In the genomic region with DNA sequence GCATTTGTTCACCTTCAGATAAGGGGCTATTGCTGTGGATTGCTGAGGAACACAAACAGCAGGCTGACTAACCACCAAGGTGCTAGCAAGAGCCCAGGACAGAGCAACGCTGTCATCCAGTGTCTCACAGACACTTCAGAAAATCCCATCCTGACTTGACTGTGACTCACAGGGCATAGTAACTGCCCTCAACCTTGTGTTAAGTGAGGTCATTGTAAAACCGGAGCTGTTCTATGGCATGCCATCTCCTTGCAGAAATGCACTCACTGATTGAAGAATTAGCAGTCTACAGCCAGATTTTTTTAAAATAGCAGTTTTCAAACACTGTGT, we compare ENCODE assay signal across 8 cellular contexts. TPM values are rescaled to one million over a fixed set of nuclear protein-coding genes. Genes with fewer than 3 reads are reported as not detected.
DNase-seq lines count a peak whose midpoint lies in the region; ATAC-seq and TF ChIP-seq lines count a peak whose summit lies in the region.

No MANE protein-coding gene starts in this region.

- H3K9me3 ChIP-seq in right cardiac atrium (ENCODE audit: control insufficient read depth, low read length): no peaks in the 10 kb centered on the region

- H3K27ac ChIP-seq in RWPE1: no peak overlapping the region
- H3K27ac ChIP-seq in right cardiac atrium (ENCODE audit: low read length): peak overlapping the region; percentile 50
- no peak overlapping the region for H3K27ac ChIP-seq in coronary artery

- 35% methylated on average over 2 of the region's 2 CpGs for WGBS in right cardiac atrium

- peaks cover 8% of the 10 kb centered on the region for H3K4me1 ChIP-seq in right cardiac atrium (ENCODE audit: control insufficient read depth, insufficient read depth, low read length)

- CTCF ChIA-PET in AG04449 (lab: Yijun Ruan, JAX) (interaction anchor here (1.1 kb wide), 1 partner anchor 62 kb away, joined by 3 read pairs; no protein-coding TSS in a partner anchor), RWPE1 (lab: Yijun Ruan, JAX) (interaction anchor here (0.9 to 1.3 kb wide), 2 partner anchors 9 to 14 kb away, joined by 3 read pairs; no protein-coding TSS in a partner anchor)

- H3K27me3 ChIP-seq in right cardiac atrium (ENCODE audit: control insufficient read depth, insufficient read depth): no peaks in the 10 kb centered on the region

- TF ChIP-seq CTCF in AG04449 (IDR thresholded peaks at IDR 0.05; ENCODE audit: insufficient read depth, low read length, missing control alignments) (no peak), RWPE1 (conservative IDR thresholded peaks at IDR 0.05; ENCODE audit: low read depth) (no peak), coronary artery (IDR thresholded peaks at IDR 0.05) (no peak)

- peak; percentile 66 for ATAC-seq in GM19452 (IDR thresholded peaks at IDR 0.05; ENCODE audit: unreplicated experiment)
- ATAC-seq in right cardiac atrium: peak; percentile 51 to 88
- ATAC-seq in GM21447 (IDR thresholded peaks at IDR 0.05; ENCODE audit: unreplicated experiment): no peak

- intact Hi-C loops in right cardiac atrium (cut with DNase I): no loop called here

- H3K4me3 ChIP-seq in AG04449 (ENCODE audit: low read depth, low read length) (no peak overlapping the region), right cardiac atrium (ENCODE audit: low read length) (no peak overlapping the region), coronary artery (no peak overlapping the region)

- peak; percentile 67 for DNase-seq in AG04449 (ENCODE audit: low read depth, low spot score)
- DNase-seq in RWPE1 (ENCODE audit: low spot score): peak; percentile 37
- DNase-seq in right cardiac atrium: no peak
- no peak for DNase-seq in stimulated activated naive CD4-positive, alpha-beta T cell treated with Interleukin-2 at 50 U/mL for 16 hours (lab: John Stamatoyannopoulos, UW)
- DNase-seq in pons (ENCODE audit: low spot score): no peak
- DNase-seq in coronary artery (ENCODE audit: low spot score): no peak

- POLR2A ChIA-PET in AG04449 (lab: Yijun Ruan, JAX): interaction anchor here (1.0 to 1.2 kb wide), 3 partner anchors 10 to 52 kb away, joined by 3 read pairs; no protein-coding TSS in a partner anchor
- POLR2A ChIA-PET in RWPE1 (lab: Yijun Ruan, JAX; ENCODE audit: low non-redundant PET): no interaction called here

RNA-seq across cellular contexts. Expression of a gene that starts 51.1 kb away (rescaled TPM):
- total RNA-seq in right cardiac atrium: 10 to 100 TPM; 26.2 to 50.8 (median 38.6) TPM
- polyA plus RNA-seq in right cardiac atrium: 15.6 TPM

Comparison
In these comparisons a context has a peak if more than half of its experiments do, and no peak if none do; other contexts are left out.
1. DNase-seq: peak in AG04449 (single experiment) and RWPE1 (single experiment); none in right cardiac atrium (0 of 3), stimulated activated naive CD4-positive, alpha-beta T cell treated with Interleukin-2 at 50 U/mL for 16 hours (single experiment), pons (single experiment) and coronary artery (single experiment).